ENCODE assay signal across 8 cellular contexts in genomic region chr1:121118480-121118824, GRCh38.
DNase-seq lines count a peak whose midpoint lies in the region; ATAC-seq and TF ChIP-seq lines count a peak whose summit lies in the region.
"Not testable (repeated sequence)": the region's sequence is repeated elsewhere in the genome, so short reads cannot be mapped to it uniquely, and the experiment has no call there.

No MANE protein-coding gene starts in this region.

- H2BK20ac ChIP-seq in IMR-90 (ENCODE audit: low read depth, low read length), result not testable (repeated sequence)

- H3K27me3 ChIP-seq in IMR-90 (ENCODE audit: control insufficient read depth, insufficient read depth, low read length); mammary epithelial cell (ENCODE audit: insufficient read depth, low read length); ovary; stomach: not testable (repeated sequence)

- H2AK9ac ChIP-seq in IMR-90 (replicated peaks; ENCODE audit: low read depth, low read length, poor library complexity), result not testable (repeated sequence)

- not testable (repeated sequence) for H3K79me1 ChIP-seq in IMR-90 (ENCODE audit: low read depth in 1 of 2, low read length in 2 of 2)

- H3K4ac ChIP-seq in IMR-90 (ENCODE audit: low read depth, low read length), result not testable (repeated sequence)

- not testable (repeated sequence) for H3K27me3 Mint-ChIP-seq in activated CD8-positive, alpha-beta T cell treated with anti-CD3 and anti-CD28 coated beads for 36 hours

- not testable (repeated sequence) for H3K9me3 ChIP-seq in IMR-90 (ENCODE audit: control insufficient read depth, insufficient read depth, low read length); mammary epithelial cell (replicated peaks; ENCODE audit: insufficient read depth, low read length); ovary; stomach

- TF ChIP-seq EP300 in ovary (IDR thresholded peaks at IDR 0.05); stomach (IDR thresholded peaks at IDR 0.05): not testable (repeated sequence)

- not testable (repeated sequence) for H3K56ac ChIP-seq in IMR-90 (ENCODE audit: extremely low read depth, insufficient read depth, low read length)

- H4K20me1 ChIP-seq in IMR-90 (ENCODE audit: insufficient read depth, low read length); mammary epithelial cell (ENCODE audit: insufficient read depth, low read length): not testable (repeated sequence)

- not testable (repeated sequence) for H3K23ac ChIP-seq in IMR-90 (ENCODE audit: low read depth, low read length)

- ATAC-seq in IMR-90 (ENCODE audit: low read depth), result peak; percentile 38
- peak; percentile 48 for ATAC-seq in activated CD8-positive, alpha-beta T cell treated with anti-CD3 and anti-CD28 coated beads for 36 hours

- not testable (repeated sequence) for BruUV-seq in IMR-90 (replicated peaks; lab: Mats Ljungman, UMichigan); mammary epithelial cell (replicated peaks; lab: Mats Ljungman, UMichigan)

- peak overlapping the region; percentile 51 for H3K4me3 Mint-ChIP-seq in activated CD8-positive, alpha-beta T cell treated with anti-CD3 and anti-CD28 coated beads for 36 hours

- not testable (repeated sequence) for H3K9me3 Mint-ChIP-seq in activated CD8-positive, alpha-beta T cell treated with anti-CD3 and anti-CD28 coated beads for 36 hours

- H3K9ac ChIP-seq in IMR-90 (ENCODE audit: low read depth, low read length), result 0 out of 2 replicates have a peak overlapping the region, but pooled peaks have one; percentile 38
- not testable (repeated sequence) for H3K9ac ChIP-seq in mammary epithelial cell (ENCODE audit: insufficient read depth, low read length)

- not testable (repeated sequence) for H2BK15ac ChIP-seq in IMR-90 (ENCODE audit: low read depth, low read length)

- POLR2A ChIA-PET in IMR-90 (lab: Charles Lee; ENCODE audit: unreplicated experiment); activated CD8-positive, alpha-beta T cell treated with anti-CD3 and anti-CD28 coated beads for 36 hours (lab: Charles Lee): not testable (repeated sequence)

- H2AFZ ChIP-seq in IMR-90 (replicated peaks; ENCODE audit: low read length, poor library complexity) (peak overlapping the region; percentile 82), mammary epithelial cell (ENCODE audit: low read depth, low read length) (peak overlapping the region; percentile 87)

- H3K4me2 ChIP-seq in IMR-90 (ENCODE audit: low read depth, low read length), result peak overlapping the region; percentile 67; the same call in 1 of the 2 replicates
- H3K4me2 ChIP-seq in mammary epithelial cell (ENCODE audit: insufficient read depth, low read depth, low read length), result peak overlapping the region; percentile 63

- not testable (repeated sequence) for H3K18ac ChIP-seq in IMR-90 (ENCODE audit: low read depth, low read length)

- CTCF ChIA-PET in IMR-90 (lab: Yijun Ruan, JAX); activated CD8-positive, alpha-beta T cell treated with anti-CD3 and anti-CD28 coated beads for 36 hours (lab: Charles Lee); mammary epithelial cell (lab: Charles Lee; ENCODE audit: low non-redundant PET): not testable (repeated sequence)

- H3K14ac ChIP-seq in IMR-90 (replicated peaks; ENCODE audit: low read depth, low read length), result not testable (repeated sequence)

- H3K27ac Mint-ChIP-seq in activated CD8-positive, alpha-beta T cell treated with anti-CD3 and anti-CD28 coated beads for 36 hours, result not testable (repeated sequence)

- not testable (repeated sequence) for H3K36me3 ChIP-seq in IMR-90 (ENCODE audit: control insufficient read depth, insufficient read depth, low read length); mammary epithelial cell (ENCODE audit: insufficient read depth, low read length); ovary; stomach

- DNase-seq in Ammon's horn (ENCODE audit: low spot score), result peak; percentile 0
- peak; percentile 15 for DNase-seq in IMR-90
- DNase-seq in activated CD8-positive, alpha-beta T cell treated with anti-CD3 and anti-CD28 coated beads for 36 hours; stomach: not testable (repeated sequence)
- DNase-seq in mammary epithelial cell, result peak; percentile 15
- DNase-seq in fibroblast of pulmonary artery (ENCODE audit: low read depth), result peak; percentile 22
- DNase-seq in kidney tubule cell (ENCODE audit: low spot score), result peak; percentile 22
- peak in 1 of 5 donors; percentile 27 for DNase-seq in ovary

- H3K4me1 Mint-ChIP-seq in activated CD8-positive, alpha-beta T cell treated with anti-CD3 and anti-CD28 coated beads for 36 hours (ENCODE audit: low read depth), result not testable (repeated sequence)

- WGBS in IMR-90 (ENCODE audit: extremely low coverage in 2 of 2, insufficient read length in 1 of 2), 2 experiments, result no CpG with 5 or more reads among the region's 20 CpGs
- 7% methylated on average over 3 of the region's 20 CpGs for WGBS in mammary epithelial cell (ENCODE audit: low coverage, missing lambda C conversion rate)
- 0 to 18% methylated on average over 3 to 13 of the region's 20 CpGs; no CpG with 5 or more reads in 1 of the 3 donors for WGBS in ovary, 3 donors
- 16 to 27% (median 21%) methylated on average over 2 to 12 of the region's 20 CpGs; no CpG with 5 or more reads in 2 of the 5 donors for WGBS in stomach, 5 donors

- TF ChIP-seq RAD21 in IMR-90 (IDR thresholded peaks at IDR 0.05; ENCODE audit: low read length), result not testable (repeated sequence)

- TF ChIP-seq CTCF in IMR-90 (conservative IDR thresholded peaks at IDR 0.05; ENCODE audit: low read depth, low read length); activated CD8-positive, alpha-beta T cell treated with anti-CD3 and anti-CD28 coated beads for 36 hours (IDR thresholded peaks at IDR 0.05); mammary epithelial cell (conservative IDR thresholded peaks at IDR 0.05 in 1 of 2, IDR thresholded peaks at IDR 0.05 in 1 of 2; ENCODE audit: extremely low read depth in 1 of 2, insufficient read depth in 1 of 2, low read depth in 1 of 2, low read length in 2 of 2); fibroblast of pulmonary artery (IDR thresholded peaks at IDR 0.05; ENCODE audit: low read length, missing control alignments); ovary (IDR thresholded peaks at IDR 0.05); stomach (IDR thresholded peaks at IDR 0.05): not testable (repeated sequence)

- in situ Hi-C loops in IMR-90 (cut with MboI; ENCODE audit: low sequenced_read_pairs); mammary epithelial cell (cut with MboI; ENCODE audit: low sequenced_read_pairs in 2 of 2): not testable (repeated sequence)

- intact Hi-C loops in IMR-90 (cut with micrococcal nuclease); activated CD8-positive, alpha-beta T cell treated with anti-CD3 and anti-CD28 coated beads for 36 hours (cut with micrococcal nuclease); mammary epithelial cell (cut with micrococcal nuclease); ovary (cut with DNase I); stomach (cut with DNase I; ENCODE audit: low total_unique reads): not testable (repeated sequence)

- not testable (repeated sequence) for H3K9me1 ChIP-seq in IMR-90 (ENCODE audit: insufficient read depth, low read length)

- H4K8ac ChIP-seq in IMR-90 (ENCODE audit: low read depth in 2 of 2, low read length in 2 of 2), result 0 out of 4 replicates have a peak overlapping the region, but pooled peaks of 1 of the 2 experiments have one; percentile 57

- TF ChIP-seq POLR2A in IMR-90 (IDR thresholded peaks at IDR 0.05; ENCODE audit: low read depth, low read length); ovary (IDR thresholded peaks at IDR 0.05); stomach (IDR thresholded peaks at IDR 0.05): not testable (repeated sequence)

- H3K4me3 ChIP-seq in IMR-90 (ENCODE audit: insufficient read depth, low read depth, low read length) (peak overlapping the region; percentile 44), mammary epithelial cell (replicated peaks in 1 of 3; ENCODE audit: insufficient read depth in 1 of 3, low read depth in 2 of 3, low read length in 3 of 3) (peak overlapping the region in 2 of 3 experiments; percentile 20 to 28), fibroblast of pulmonary artery (replicated peaks; ENCODE audit: low read depth, low read length) (peak overlapping the region; percentile 45), ovary (peak overlapping the region; percentile 39), stomach (peak overlapping the region; percentile 32 to 42 (median 38))

- H3K79me2 ChIP-seq in mammary epithelial cell (ENCODE audit: insufficient read depth, low read length), result not testable (repeated sequence)

- H4K5ac ChIP-seq in IMR-90 (ENCODE audit: low read depth, low read length), result not testable (repeated sequence)

- not testable (repeated sequence) for H2BK120ac ChIP-seq in IMR-90 (ENCODE audit: low read depth, low read length)

- not testable (repeated sequence) for H2AK5ac ChIP-seq in IMR-90 (ENCODE audit: low read depth, low read length)

- peak overlapping the region; percentile 76 for H2BK5ac ChIP-seq in IMR-90 (ENCODE audit: low read depth, low read length, poor library complexity, severe bottlenecking)

- H3K27ac ChIP-seq in IMR-90 (ENCODE audit: insufficient read depth, low read length), result peak overlapping the region; percentile 55; the same call in 1 of the 2 replicates
- not testable (repeated sequence) for H3K27ac ChIP-seq in mammary epithelial cell (ENCODE audit: insufficient read depth, low read depth, low read length)
- peak overlapping the region; percentile 52 to 85 for H3K27ac ChIP-seq in ovary
- H3K27ac ChIP-seq in stomach, result peak overlapping the region; percentile 46 to 85 (median 73)

- H4K91ac ChIP-seq in IMR-90 (ENCODE audit: insufficient read depth, low read depth, low read length), result not testable (repeated sequence)

- dilution Hi-C loops in IMR-90 (cut with HindIII; ENCODE audit: low sequenced_read_pairs, unreplicated experiment); mammary epithelial cell (cut with HindIII; ENCODE audit: low sequenced_read_pairs): not testable (repeated sequence)

- not testable (repeated sequence) for H3K36me3 Mint-ChIP-seq in activated CD8-positive, alpha-beta T cell treated with anti-CD3 and anti-CD28 coated beads for 36 hours (ENCODE audit: low read depth)

- not testable (repeated sequence) for H3K4me1 ChIP-seq in IMR-90 (ENCODE audit: control insufficient read depth, insufficient read depth, low read length); mammary epithelial cell (ENCODE audit: insufficient read depth, low read length); ovary (ENCODE audit: insufficient read depth); stomach
